Comparison of ENCODE assay signal across 22 cellular contexts in the genomic region with DNA sequence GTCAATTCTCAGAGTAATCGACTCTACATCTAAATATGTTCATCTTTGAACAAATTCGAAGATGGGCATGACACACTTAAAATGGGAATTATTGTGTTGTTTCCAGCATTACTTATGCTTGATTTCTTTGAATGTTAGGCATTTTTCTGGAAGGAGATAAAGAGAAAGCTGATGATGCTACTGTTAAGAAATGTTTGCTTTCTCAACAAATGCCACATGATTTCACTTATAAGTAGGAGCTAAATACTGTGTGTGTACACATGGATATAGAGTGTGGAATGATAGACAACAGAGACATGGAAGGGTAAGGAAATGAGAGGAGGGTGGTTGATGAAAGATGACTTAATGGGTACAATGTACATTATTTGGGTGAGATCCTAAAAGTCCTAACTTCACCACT.
DNase-seq lines count a peak whose midpoint lies in the region; ATAC-seq and TF ChIP-seq lines count a peak whose summit lies in the region.
"Had no signal": no experiment of that assay in that cellular context is flagged by ENCODE, and none has a peak within 500 bp of the region (broad histone marks: within the 10 kb centered on the region; RNA-seq: fewer than 3 reads in every experiment).

No MANE protein-coding gene starts in this region.

- TF ChIP-seq RAD21 in SK-N-SH (IDR thresholded peaks at IDR 0.05; ENCODE audit: low read length): no peak

- no peak for TF ChIP-seq EP300 in SK-N-SH (IDR thresholded peaks at IDR 0.05; ENCODE audit: borderline replicate concordance in 1 of 2, low read depth in 1 of 2, low read length in 1 of 2)

- WGBS in SK-N-SH (ENCODE audit: low lambda C conversion rate): 13% methylated on average over 2 of the region's 2 CpGs

- H3K9ac ChIP-seq in SK-N-SH: no peak overlapping the region

- H3F3A ChIP-seq in SK-N-SH (replicated peaks; ENCODE audit: insufficient read depth): no peaks in the 10 kb centered on the region

- DNase-seq in SK-N-SH: no peak
- peak; percentile 15 for DNase-seq in astrocyte of the spinal cord (ENCODE audit: low read depth, low spot score)
- peak; percentile 6 for DNase-seq in fibroblast of villous mesenchyme (ENCODE audit: low read depth)
- DNase-seq in SKM-1 (lab: John Stamatoyannopoulos, UW; ENCODE audit: unreplicated experiment): no peak
- no peak for DNase-seq in left lobe of liver (ENCODE audit: low spot score)
- DNase-seq in SIG-M5 (lab: John Stamatoyannopoulos, UW): no peak
- no peak for DNase-seq in right atrium auricular region (ENCODE audit: low spot score)
- DNase-seq: brain microvascular endothelial cell; CD8-positive, alpha-beta T cell; esophagus squamous epithelium; GDM1; NCI-H1694; NCI-H2171 treated with DMSO at 0.1 percent for 48 hours; posterior cingulate gyrus; stimulated activated naive CD8-positive, alpha-beta T cell treated with anti-CD3 and anti-CD28 coated beads, Interleukin-15, amount 100 ng/mL, for 72 hours; T-helper 9 cell had no signal

- POLR2A ChIA-PET in SK-N-SH (lab: Yijun Ruan, JAX): no interaction called here

- H3K9me3 ChIP-seq in SK-N-SH (no peaks in the 10 kb centered on the region), right atrium auricular region (peaks cover 0 to 5% of the 10 kb centered on the region in 2 donors)
- H3K9me3 ChIP-seq: esophagus squamous epithelium, tibial nerve had no signal

- H3K27ac ChIP-seq in SK-N-SH (ENCODE audit: low read depth in 2 of 2, low read length in 1 of 2) (no peak overlapping the region), right atrium auricular region (no peak overlapping the region)
- H3K27ac ChIP-seq: 22Rv1, brain microvascular endothelial cell, esophagus squamous epithelium, tibial nerve had no signal

- H3K4me1 ChIP-seq in SK-N-SH (ENCODE audit: control insufficient read depth in 1 of 2, insufficient read depth in 2 of 2, low read depth in 1 of 2, low read length in 1 of 2): peaks cover 0 to 2% of the 10 kb centered on the region in 2 experiments; a peak in 2 of 4 replicates
- no peaks in the 10 kb centered on the region for H3K4me1 ChIP-seq in right atrium auricular region
- H3K4me1 ChIP-seq: tibial nerve had no signal

- no peaks in the 10 kb centered on the region for H3K9me2 ChIP-seq in SK-N-SH

- CTCF ChIA-PET in SK-N-SH (lab: Yijun Ruan, JAX): no interaction called here

- H2AFZ ChIP-seq in SK-N-SH (ENCODE audit: low read depth): no peak overlapping the region

- ATAC-seq in SK-N-SH treated with all-trans-retinoic acid at 6 μM for 48 hours (no peak), left lobe of liver (no peak)
- ATAC-seq: activated naive CD4-positive, alpha-beta T cell treated with anti-CD3 and anti-CD28 coated beads, Interleukin-2, amount 50 U/mL, for 72 hours; activated T-helper 17 cell treated with anti-CD3 and anti-CD28 coated beads, Interleukin-2, amount 50 U/mL, for 72 hours; CD8-positive, alpha-beta T cell; sciatic nerve; stimulated activated naive CD8-positive, alpha-beta T cell treated with anti-CD3 and anti-CD28 coated beads, Interleukin-15, amount 100 ng/mL, for 72 hours had no signal

- no peak for TF ChIP-seq CTCF in SK-N-SH (IDR thresholded peaks at IDR 0.05)
- TF ChIP-seq CTCF in astrocyte of the spinal cord (IDR thresholded peaks at IDR 0.05; ENCODE audit: low read depth, low read length): no peak
- no peak for TF ChIP-seq CTCF in fibroblast of villous mesenchyme (IDR thresholded peaks at IDR 0.05; ENCODE audit: insufficient read depth, low read depth, low read length)
- TF ChIP-seq CTCF in right atrium auricular region (IDR thresholded peaks at IDR 0.05): no peak

- H3K36me3 ChIP-seq in SK-N-SH (replicated peaks in 1 of 2; ENCODE audit: control insufficient read depth in 1 of 2, insufficient read depth in 2 of 2, low read length in 1 of 2) (no peaks in the 10 kb centered on the region), right atrium auricular region (no peaks in the 10 kb centered on the region)
- H3K36me3 ChIP-seq: brain microvascular endothelial cell, esophagus squamous epithelium, tibial nerve had no signal

- H3K4me3 ChIP-seq in SK-N-SH (ENCODE audit: low read depth in 2 of 2, low read length in 1 of 2) (no peak overlapping the region), astrocyte of the spinal cord (ENCODE audit: low read depth, low read length) (no peak overlapping the region), fibroblast of villous mesenchyme (ENCODE audit: low read depth, low read length) (no peak overlapping the region), right atrium auricular region (no peak overlapping the region)
- H3K4me3 ChIP-seq: esophagus squamous epithelium, tibial nerve had no signal

- no peaks in the 10 kb centered on the region for H3K79me2 ChIP-seq in SK-N-SH (ENCODE audit: insufficient read depth)

- in situ Hi-C loops in astrocyte of the spinal cord (cut with HindIII; ENCODE audit: low sequenced_read_pairs): no loop called here

- H3K4me2 ChIP-seq in SK-N-SH: no peak overlapping the region

- no peaks in the 10 kb centered on the region for H3K27me3 ChIP-seq in SK-N-SH (ENCODE audit: insufficient read depth)
- H3K27me3 ChIP-seq in right atrium auricular region: no peaks in the 10 kb centered on the region
- H3K27me3 ChIP-seq: brain microvascular endothelial cell, esophagus squamous epithelium, tibial nerve had no signal

- H4K20me1 ChIP-seq in SK-N-SH (ENCODE audit: insufficient read depth): no peaks in the 10 kb centered on the region

TF ChIP-seq in SK-N-SH treated with all-trans-retinoic acid at 6 μM for 48 hours, 23 proteins besides CTCF, POLR2A, EP300 and RAD21:
- TF ChIP-seq ISL1 (CRISPR knock-in tag; IDR thresholded peaks at IDR 0.05) (0 out of 2 replicates have a peak, but pooled peaks have one; percentile 26), ZNF8 (CRISPR knock-in tag; IDR thresholded peaks at IDR 0.05) (no peak), TOX (CRISPR knock-in tag; IDR thresholded peaks at IDR 0.05; ENCODE audit: borderline replicate concordance) (no peak)

TF ChIP-seq in SK-N-SH, 30 proteins besides CTCF, POLR2A, EP300 and RAD21 (continues in another document):
- TF ChIP-seq ELF1 (IDR thresholded peaks at IDR 0.05) (no peak), SMC3 (IDR thresholded peaks at IDR 0.05; ENCODE audit: low read depth, low read length) (no peak), SIN3A (IDR thresholded peaks at IDR 0.05; ENCODE audit: borderline replicate concordance, low read depth, low read length) (no peak), YY1 (IDR thresholded peaks at IDR 0.05; ENCODE audit: low read depth) (no peak), EZH2phosphoT487 (IDR thresholded peaks at IDR 0.05; ENCODE audit: borderline replicate concordance, low read depth) (no peak), MXI1 (IDR thresholded peaks at IDR 0.05; ENCODE audit: low read depth, low read length) (no peak), NRF1 (IDR thresholded peaks at IDR 0.05; ENCODE audit: low read depth, low read length) (no peak), RFX5 (IDR thresholded peaks at IDR 0.05; ENCODE audit: low read length) (no peak), TAF1 (IDR thresholded peaks at IDR 0.05; ENCODE audit: borderline replicate concordance, low read depth, low read length) (no peak), FOXM1 (IDR thresholded peaks at IDR 0.05; ENCODE audit: low read depth) (no peak)
- TF ChIP-seq, protein P1, sequence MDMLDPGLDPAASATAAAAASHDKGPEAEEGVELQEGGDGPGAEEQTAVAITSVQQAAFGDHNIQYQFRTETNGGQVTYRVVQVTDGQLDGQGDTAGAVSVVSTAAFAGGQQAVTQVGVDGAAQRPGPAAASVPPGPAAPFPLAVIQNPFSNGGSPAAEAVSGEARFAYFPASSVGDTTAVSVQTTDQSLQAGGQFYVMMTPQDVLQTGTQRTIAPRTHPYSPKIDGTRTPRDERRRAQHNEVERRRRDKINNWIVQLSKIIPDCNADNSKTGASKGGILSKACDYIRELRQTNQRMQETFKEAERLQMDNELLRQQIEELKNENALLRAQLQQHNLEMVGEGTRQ (IDR thresholded peaks at IDR 0.05; ENCODE audit: borderline replicate concordance, low read depth, low read length): no peak
- TF ChIP-seq, protein P2, sequence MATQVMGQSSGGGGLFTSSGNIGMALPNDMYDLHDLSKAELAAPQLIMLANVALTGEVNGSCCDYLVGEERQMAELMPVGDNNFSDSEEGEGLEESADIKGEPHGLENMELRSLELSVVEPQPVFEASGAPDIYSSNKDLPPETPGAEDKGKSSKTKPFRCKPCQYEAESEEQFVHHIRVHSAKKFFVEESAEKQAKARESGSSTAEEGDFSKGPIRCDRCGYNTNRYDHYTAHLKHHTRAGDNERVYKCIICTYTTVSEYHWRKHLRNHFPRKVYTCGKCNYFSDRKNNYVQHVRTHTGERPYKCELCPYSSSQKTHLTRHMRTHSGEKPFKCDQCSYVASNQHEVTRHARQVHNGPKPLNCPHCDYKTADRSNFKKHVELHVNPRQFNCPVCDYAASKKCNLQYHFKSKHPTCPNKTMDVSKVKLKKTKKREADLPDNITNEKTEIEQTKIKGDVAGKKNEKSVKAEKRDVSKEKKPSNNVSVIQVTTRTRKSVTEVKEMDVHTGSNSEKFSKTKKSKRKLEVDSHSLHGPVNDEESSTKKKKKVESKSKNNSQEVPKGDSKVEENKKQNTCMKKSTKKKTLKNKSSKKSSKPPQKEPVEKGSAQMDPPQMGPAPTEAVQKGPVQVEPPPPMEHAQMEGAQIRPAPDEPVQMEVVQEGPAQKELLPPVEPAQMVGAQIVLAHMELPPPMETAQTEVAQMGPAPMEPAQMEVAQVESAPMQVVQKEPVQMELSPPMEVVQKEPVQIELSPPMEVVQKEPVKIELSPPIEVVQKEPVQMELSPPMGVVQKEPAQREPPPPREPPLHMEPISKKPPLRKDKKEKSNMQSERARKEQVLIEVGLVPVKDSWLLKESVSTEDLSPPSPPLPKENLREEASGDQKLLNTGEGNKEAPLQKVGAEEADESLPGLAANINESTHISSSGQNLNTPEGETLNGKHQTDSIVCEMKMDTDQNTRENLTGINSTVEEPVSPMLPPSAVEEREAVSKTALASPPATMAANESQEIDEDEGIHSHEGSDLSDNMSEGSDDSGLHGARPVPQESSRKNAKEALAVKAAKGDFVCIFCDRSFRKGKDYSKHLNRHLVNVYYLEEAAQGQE (IDR thresholded peaks at IDR 0.05; ENCODE audit: low read depth, low read length): no peak
- TF ChIP-seq, protein P3, sequence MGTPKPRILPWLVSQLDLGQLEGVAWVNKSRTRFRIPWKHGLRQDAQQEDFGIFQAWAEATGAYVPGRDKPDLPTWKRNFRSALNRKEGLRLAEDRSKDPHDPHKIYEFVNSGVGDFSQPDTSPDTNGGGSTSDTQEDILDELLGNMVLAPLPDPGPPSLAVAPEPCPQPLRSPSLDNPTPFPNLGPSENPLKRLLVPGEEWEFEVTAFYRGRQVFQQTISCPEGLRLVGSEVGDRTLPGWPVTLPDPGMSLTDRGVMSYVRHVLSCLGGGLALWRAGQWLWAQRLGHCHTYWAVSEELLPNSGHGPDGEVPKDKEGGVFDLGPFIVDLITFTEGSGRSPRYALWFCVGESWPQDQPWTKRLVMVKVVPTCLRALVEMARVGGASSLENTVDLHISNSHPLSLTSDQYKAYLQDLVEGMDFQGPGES (IDR thresholded peaks at IDR 0.05; ENCODE audit: low read depth, low read length): no peak
- TF ChIP-seq, protein P4, sequence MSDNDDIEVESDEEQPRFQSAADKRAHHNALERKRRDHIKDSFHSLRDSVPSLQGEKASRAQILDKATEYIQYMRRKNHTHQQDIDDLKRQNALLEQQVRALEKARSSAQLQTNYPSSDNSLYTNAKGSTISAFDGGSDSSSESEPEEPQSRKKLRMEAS (IDR thresholded peaks at IDR 0.05; ENCODE audit: low read depth): no peak

Comparison
In these comparisons a context has a peak if more than half of its experiments do, and no peak if none do; other contexts are left out.
1. DNase-seq: peak in astrocyte of the spinal cord (single experiment) and fibroblast of villous mesenchyme (single experiment); none in SK-N-SH (single experiment), SKM-1 (single experiment), left lobe of liver (single experiment), SIG-M5 (single experiment) and right atrium auricular region (single experiment).